In genomic region chr2:112065486-112065885, GRCh38 we compare ENCODE assay signal across 18 cellular contexts. TPM values are rescaled to one million over a fixed set of nuclear protein-coding genes. Genes with fewer than 3 reads are reported as not detected.
A peak's percentile ranks its signal among the peaks of the same experiment; 100 is the strongest.
DNase-seq lines count a peak whose midpoint lies in the region; ATAC-seq and TF ChIP-seq lines count a peak whose summit lies in the region.
"Had no signal": no experiment of that assay in that cellular context is flagged by ENCODE, and none has a peak within 500 bp of the region (broad histone marks: within the 10 kb centered on the region; RNA-seq: fewer than 3 reads in every experiment).

No MANE protein-coding gene starts in this region.

- ATAC-seq in IMR-90 (ENCODE audit: low read depth) = peak; percentile 46
- no peak for ATAC-seq in activated T-helper 17 cell treated with anti-CD3 and anti-CD28 coated beads, Interleukin-2, amount 50 U/mL, for 72 hours (replicated peaks)
- ATAC-seq in GM19395 (IDR thresholded peaks at IDR 0.05; ENCODE audit: unreplicated experiment) = no peak
- ATAC-seq: left lung, WTC11 had no signal

- H2AK9ac ChIP-seq in IMR-90 (replicated peaks; ENCODE audit: low read depth, low read length, poor library complexity) = no peak overlapping the region

- peak overlapping the region; percentile 73 for H2BK20ac ChIP-seq in IMR-90 (ENCODE audit: low read depth, low read length)

- TF ChIP-seq CTCF in IMR-90 (conservative IDR thresholded peaks at IDR 0.05; ENCODE audit: low read depth, low read length) (no peak), mesothelial cell of epicardium (IDR thresholded peaks at IDR 0.05; ENCODE audit: unreplicated experiment) (no peak), Caco-2 (IDR thresholded peaks at IDR 0.05; ENCODE audit: insufficient read depth in 1 of 2, low read depth in 1 of 2, low read length in 1 of 2, severe bottlenecking in 1 of 2, unreplicated experiment in 1 of 2) (no peak)

- H4K8ac ChIP-seq in IMR-90 (ENCODE audit: low read depth in 2 of 2, low read length in 2 of 2) = peak overlapping the region; percentile 17 to 52; a peak in 2 of 4 replicates

- in situ Hi-C loops in IMR-90 (cut with MboI; ENCODE audit: low sequenced_read_pairs) = no loop called here

- H4K20me1 ChIP-seq in IMR-90 (ENCODE audit: insufficient read depth, low read length) = peaks cover 4% of the 10 kb centered on the region

- peak overlapping the region; percentile 69 for H2BK5ac ChIP-seq in IMR-90 (ENCODE audit: low read depth, low read length, poor library complexity, severe bottlenecking)

- peaks cover 9% of the 10 kb centered on the region for H3K9me1 ChIP-seq in IMR-90 (ENCODE audit: insufficient read depth, low read length)

- H3K27me3 ChIP-seq in IMR-90 (ENCODE audit: control insufficient read depth, insufficient read depth, low read length) (no peaks in the 10 kb centered on the region), Caco-2 (replicated peaks; ENCODE audit: control insufficient read depth, insufficient read depth, low read length) (no peaks in the 10 kb centered on the region)
- H3K27me3 ChIP-seq in effector memory CD4-positive, alpha-beta T cell (replicated peaks; ENCODE audit: control insufficient read depth, insufficient read depth, low read length, poor library complexity, severe bottlenecking) = no peaks in the 10 kb centered on the region
- H3K27me3 ChIP-seq: left lung, spleen, upper lobe of left lung had no signal

- peak overlapping the region; percentile 65 for H3K4ac ChIP-seq in IMR-90 (ENCODE audit: low read depth, low read length)

- H2AFZ ChIP-seq in IMR-90 (replicated peaks; ENCODE audit: low read length, poor library complexity) = no peak overlapping the region

- H3K9me3 Mint-ChIP-seq in activated CD4-positive, alpha-beta T cell treated with anti-CD3 and anti-CD28 coated beads, Interleukin-2, amount 10 ng/mL, durations not matched to agents 24 days and 14 days = peaks cover 15% of the 10 kb centered on the region
- H3K9me3 Mint-ChIP-seq in activated T-helper 17 cell treated with anti-CD3 and anti-CD28 coated beads, Interleukin-2, amount 50 U/mL, for 72 hours = peaks cover 12% of the 10 kb centered on the region
- H3K9me3 Mint-ChIP-seq in mesothelial cell of epicardium (peaks cover 13% of the 10 kb centered on the region), Caco-2 (ENCODE audit: unreplicated experiment) (peaks cover 10% of the 10 kb centered on the region)

- H3K4me2 ChIP-seq in IMR-90 (ENCODE audit: low read depth, low read length) = peak overlapping the region; percentile 36; the same call in 1 of the 2 replicates

- POLR2A ChIA-PET in IMR-90 (lab: Charles Lee; ENCODE audit: unreplicated experiment) (no interaction called here), Caco-2 (lab: Charles Lee) (no interaction called here)

- H3K9me3 ChIP-seq in IMR-90 (ENCODE audit: control insufficient read depth, insufficient read depth, low read length) = no peaks in the 10 kb centered on the region
- no peaks in the 10 kb centered on the region for H3K9me3 ChIP-seq in effector memory CD4-positive, alpha-beta T cell (ENCODE audit: control insufficient read depth, low read length)
- no peaks in the 10 kb centered on the region; the same call in 1 of the 2 replicates for H3K9me3 ChIP-seq in Caco-2
- H3K9me3 ChIP-seq: left lung, spleen, upper lobe of left lung had no signal

- H3K4me1 ChIP-seq in IMR-90 (ENCODE audit: control insufficient read depth, insufficient read depth, low read length) = peaks cover 12% of the 10 kb centered on the region
- H3K4me1 ChIP-seq in effector memory CD4-positive, alpha-beta T cell (ENCODE audit: control insufficient read depth, insufficient read depth, low read length, poor library complexity, severe bottlenecking) = no peaks in the 10 kb centered on the region
- H3K4me1 ChIP-seq in Caco-2 = no peaks in the 10 kb centered on the region

- BruUV-seq in IMR-90 (replicated peaks; lab: Mats Ljungman, UMichigan) (no TSS peak), Caco-2 (replicated peaks; lab: Mats Ljungman, UMichigan) (no TSS peak)

- peak overlapping the region; percentile 40; the same call in 1 of the 2 replicates for H3K56ac ChIP-seq in IMR-90 (ENCODE audit: extremely low read depth, insufficient read depth, low read length)

- peak overlapping the region; percentile 40 for H3K18ac ChIP-seq in IMR-90 (ENCODE audit: low read depth, low read length)

- H3K23ac ChIP-seq in IMR-90 (ENCODE audit: low read depth, low read length) = no peak overlapping the region

- H2AK5ac ChIP-seq in IMR-90 (ENCODE audit: low read depth, low read length) = peak overlapping the region; percentile 33

- peak overlapping the region; percentile 84 for H2BK120ac ChIP-seq in IMR-90 (ENCODE audit: low read depth, low read length)

- H3K36me3 Mint-ChIP-seq in activated CD4-positive, alpha-beta T cell treated with anti-CD3 and anti-CD28 coated beads, Interleukin-2, amount 10 ng/mL, durations not matched to agents 24 days and 14 days (ENCODE audit: low read depth) = peaks cover 77% of the 10 kb centered on the region
- H3K36me3 Mint-ChIP-seq in activated T-helper 17 cell treated with anti-CD3 and anti-CD28 coated beads, Interleukin-2, amount 50 U/mL, for 72 hours (ENCODE audit: low read depth) = peaks cover 97% of the 10 kb centered on the region
- H3K36me3 Mint-ChIP-seq in mesothelial cell of epicardium = peaks cover 64% of the 10 kb centered on the region
- H3K36me3 Mint-ChIP-seq in Caco-2 (ENCODE audit: insufficient read depth, unreplicated experiment) = peaks cover 55% of the 10 kb centered on the region

- peak overlapping the region; percentile 71; the same call in 1 of the 2 replicates for H4K91ac ChIP-seq in IMR-90 (ENCODE audit: insufficient read depth, low read depth, low read length)

- H3K36me3 ChIP-seq in IMR-90 (ENCODE audit: control insufficient read depth, insufficient read depth, low read length) = peaks cover 33% of the 10 kb centered on the region
- peaks cover 70% of the 10 kb centered on the region for H3K36me3 ChIP-seq in effector memory CD4-positive, alpha-beta T cell (ENCODE audit: control insufficient read depth, insufficient read depth, low read length)
- peaks cover 1% of the 10 kb centered on the region; the same call in 1 of the 2 replicates for H3K36me3 ChIP-seq in Caco-2 (ENCODE audit: control insufficient read depth, insufficient read depth, low read length)

- no peak for DNase-seq in activated CD4-positive, alpha-beta T cell treated with anti-CD3 and anti-CD28 coated beads, Interleukin-2, amount 10 ng/mL, durations not matched to agents 24 days and 14 days
- DNase-seq in activated CD4-positive, alpha-beta T cell treated with anti-CD3 and anti-CD28 coated beads, Interleukin-2, amount 50 U/mL, for 1 hour = no peak
- DNase-seq in IMR-90 = no peak
- DNase-seq in mesothelial cell of epicardium (ENCODE audit: low spot score in 2 of 2, unreplicated experiment in 2 of 2) = no peak
- no peak for DNase-seq in effector memory CD4-positive, alpha-beta T cell
- no peak for DNase-seq in Caco-2
- DNase-seq: cerebellar nuclear complex, DMS53, left lung, naive B cell, NCI-H1048, NCI-H748 treated with DMSO at 0.1 percent for 48 hours, spleen, upper lobe of left lung had no signal

- TF ChIP-seq RAD21 in IMR-90 (IDR thresholded peaks at IDR 0.05; ENCODE audit: low read length) = no peak

- H3K4me1 Mint-ChIP-seq in activated CD4-positive, alpha-beta T cell treated with anti-CD3 and anti-CD28 coated beads, Interleukin-2, amount 10 ng/mL, durations not matched to agents 24 days and 14 days = peaks cover 41% of the 10 kb centered on the region
- peaks cover 47% of the 10 kb centered on the region for H3K4me1 Mint-ChIP-seq in activated T-helper 17 cell treated with anti-CD3 and anti-CD28 coated beads, Interleukin-2, amount 50 U/mL, for 72 hours
- peaks cover 8% of the 10 kb centered on the region for H3K4me1 Mint-ChIP-seq in mesothelial cell of epicardium
- no peaks in the 10 kb centered on the region for H3K4me1 Mint-ChIP-seq in Caco-2 (ENCODE audit: low read depth, unreplicated experiment)

- no peaks in the 10 kb centered on the region for H3K27me3 Mint-ChIP-seq in activated CD4-positive, alpha-beta T cell treated with anti-CD3 and anti-CD28 coated beads, Interleukin-2, amount 10 ng/mL, durations not matched to agents 24 days and 14 days
- no peaks in the 10 kb centered on the region for H3K27me3 Mint-ChIP-seq in activated T-helper 17 cell treated with anti-CD3 and anti-CD28 coated beads, Interleukin-2, amount 50 U/mL, for 72 hours
- no peaks in the 10 kb centered on the region for H3K27me3 Mint-ChIP-seq in mesothelial cell of epicardium (ENCODE audit: low read depth)
- H3K27me3 Mint-ChIP-seq in Caco-2 (ENCODE audit: insufficient read depth, unreplicated experiment) = no peaks in the 10 kb centered on the region
- H3K27me3 Mint-ChIP-seq: naive B cell had no signal

- H3K4me3 ChIP-seq in IMR-90 (ENCODE audit: insufficient read depth, low read depth, low read length) (no peak overlapping the region), Caco-2 (ENCODE audit: low read depth, low read length) (no peak overlapping the region)
- no peak overlapping the region for H3K4me3 ChIP-seq in effector memory CD4-positive, alpha-beta T cell (ENCODE audit: insufficient read depth, low read depth, low read length, poor library complexity, severe bottlenecking)
- H3K4me3 ChIP-seq: left lung, spleen, upper lobe of left lung had no signal

- 83% methylated on average over 1 of the region's 5 CpGs; no CpG with 5 or more reads in 1 of the 2 experiments for WGBS in IMR-90 (ENCODE audit: extremely low coverage in 2 of 2, insufficient read length in 1 of 2), 2 experiments

- peak overlapping the region; percentile 78 for H3K27ac ChIP-seq in IMR-90 (ENCODE audit: insufficient read depth, low read length)
- no peak overlapping the region for H3K27ac ChIP-seq in effector memory CD4-positive, alpha-beta T cell (ENCODE audit: insufficient read depth, low read length, poor library complexity, severe bottlenecking)
- H3K27ac ChIP-seq: left lung, spleen, upper lobe of left lung had no signal

- peak overlapping the region; percentile 86 for H3K27ac Mint-ChIP-seq in activated CD4-positive, alpha-beta T cell treated with anti-CD3 and anti-CD28 coated beads, Interleukin-2, amount 10 ng/mL, durations not matched to agents 24 days and 14 days
- H3K27ac Mint-ChIP-seq in activated T-helper 17 cell treated with anti-CD3 and anti-CD28 coated beads, Interleukin-2, amount 50 U/mL, for 72 hours = peak overlapping the region; percentile 83
- H3K27ac Mint-ChIP-seq in mesothelial cell of epicardium (peak overlapping the region; percentile 5), Caco-2 (ENCODE audit: unreplicated experiment) (no peak overlapping the region)
- H3K27ac Mint-ChIP-seq: WTC11 had no signal

- H3K79me1 ChIP-seq in IMR-90 (ENCODE audit: low read depth in 1 of 2, low read length in 2 of 2) = peaks cover 32 to 56% of the 10 kb centered on the region in 2 experiments

- peak overlapping the region; percentile 46; the same call in 1 of the 2 replicates for H3K14ac ChIP-seq in IMR-90 (replicated peaks; ENCODE audit: low read depth, low read length)

- dilution Hi-C loops in IMR-90 (cut with HindIII; ENCODE audit: low sequenced_read_pairs, unreplicated experiment) = no loop called here

- no peak overlapping the region for H4K5ac ChIP-seq in IMR-90 (ENCODE audit: low read depth, low read length)

- H3K4me3 Mint-ChIP-seq in activated CD4-positive, alpha-beta T cell treated with anti-CD3 and anti-CD28 coated beads, Interleukin-2, amount 10 ng/mL, durations not matched to agents 24 days and 14 days = peak overlapping the region; percentile 56
- H3K4me3 Mint-ChIP-seq in activated T-helper 17 cell treated with anti-CD3 and anti-CD28 coated beads, Interleukin-2, amount 50 U/mL, for 72 hours = peak overlapping the region; percentile 59
- H3K4me3 Mint-ChIP-seq in mesothelial cell of epicardium (no peak overlapping the region), Caco-2 (ENCODE audit: unreplicated experiment) (no peak overlapping the region)
- H3K4me3 Mint-ChIP-seq: CD14-positive monocyte, naive B cell, WTC11 had no signal

- intact Hi-C loops in activated CD4-positive, alpha-beta T cell treated with anti-CD3 and anti-CD28 coated beads, Interleukin-2, amount 10 ng/mL, durations not matched to agents 24 days and 14 days (cut with micrococcal nuclease) = no loop called here
- intact Hi-C loops in IMR-90 (cut with micrococcal nuclease) = no loop called here
- intact Hi-C loops in Caco-2 (cut with micrococcal nuclease; ENCODE audit: unreplicated experiment) = no loop called here

- no peak for TF ChIP-seq POLR2A in IMR-90 (IDR thresholded peaks at IDR 0.05; ENCODE audit: low read depth, low read length)

- H3K9ac ChIP-seq in IMR-90 (ENCODE audit: low read depth, low read length) = peak overlapping the region; percentile 10; the same call in 1 of the 2 replicates

- CTCF ChIA-PET in IMR-90 (lab: Yijun Ruan, JAX) = no interaction called here
- CTCF ChIA-PET in Caco-2 (lab: Charles Lee) = no interaction called here

- 0 out of 3 replicates have a peak overlapping the region, but pooled peaks have one; percentile 39 for H2BK15ac ChIP-seq in IMR-90 (ENCODE audit: low read depth, low read length)

RNA-seq across cellular contexts. Expression of gene TMEM87B, which starts 10.4 kb away (rescaled TPM):
- total RNA-seq in activated CD4-positive, alpha-beta T cell treated with anti-CD3 and anti-CD28 coated beads, Interleukin-2, amount 10 ng/mL, durations not matched to agents 24 days and 14 days = 13.9 and 15.8 TPM in 2 replicates
- total RNA-seq in IMR-90 (2012; rRNA removed) (6.3 and 16.9 TPM in 2 replicates), mesothelial cell of epicardium (19.4 to 22.8 TPM (median 20.0 TPM) in 3 replicates), Caco-2 (2022) (16.3 and 17.1 TPM in 2 replicates)
- 8.8 and 12.5 TPM in 2 replicates for polyA plus RNA-seq in IMR-90 (2012; rRNA removed)
- 2.8 and 3.4 TPM in 2 replicates for polyA plus RNA-seq in IMR-90 (2012; cell fraction: cytosol; rRNA removed)
- 7.8 and 22.3 TPM in 2 replicates for polyA plus RNA-seq in IMR-90 (2012; cell fraction: nucleus; rRNA removed; ENCODE audit: low replicate concordance)
- 10 to 100 TPM; 19.9 to 27.7 TPM for total RNA-seq in activated T-helper 17 cell treated with anti-CD3 and anti-CD28 coated beads, Interleukin-2, amount 50 U/mL, for 72 hours

Comparison
In these comparisons a context has a peak if more than half of its experiments do, and no peak if none do; other contexts are left out.
1. H3K4me3 Mint-ChIP-seq: peak in activated CD4-positive, alpha-beta T cell treated with anti-CD3 and anti-CD28 coated beads, Interleukin-2, amount 10 ng/mL, durations not matched to agents 24 days and 14 days (single experiment) and activated T-helper 17 cell treated with anti-CD3 and anti-CD28 coated beads, Interleukin-2, amount 50 U/mL, for 72 hours (single experiment); none in mesothelial cell of epicardium (single experiment) and Caco-2 (single experiment).